ENCODE assay signal across 28 cellular contexts in the genomic region with DNA sequence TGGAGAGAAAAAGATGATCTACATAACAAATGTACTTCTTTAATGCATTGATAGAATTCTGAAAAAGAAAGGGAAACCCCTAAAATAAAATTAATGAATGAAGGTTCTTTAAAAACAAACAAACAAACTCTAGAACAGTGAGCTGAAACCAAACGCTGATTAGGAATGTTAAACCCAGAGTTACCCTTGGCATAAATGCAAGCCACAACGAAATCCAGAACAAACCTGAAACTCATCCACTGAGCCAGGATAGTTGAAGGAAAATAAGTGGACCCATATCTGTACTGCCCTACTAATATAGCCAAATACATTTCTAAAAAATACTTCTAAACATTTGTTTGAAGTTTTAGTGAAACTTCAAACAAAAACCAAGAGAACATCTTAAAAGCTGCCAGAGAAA.
"Had no signal": no experiment of that assay in that cellular context is flagged by ENCODE, and none has a peak within 500 bp of the region (broad histone marks: within the 10 kb centered on the region; RNA-seq: fewer than 3 reads in every experiment).

No MANE protein-coding gene starts in this region.

- H3K27ac ChIP-seq: adrenal gland, ascending aorta, cardiac muscle cell, VCaP had no signal

- ATAC-seq: activated CD8-positive, alpha-beta T cell treated with anti-CD3 and anti-CD28 coated beads for 36 hours; activated naive CD8-positive, alpha-beta T cell treated with anti-CD3 and anti-CD28 coated beads, Interleukin-2, amount 50 U/mL, for 24 hours had no signal

- H3K36me3 ChIP-seq: adrenal gland, ascending aorta, cardiac muscle cell had no signal

- H3K9me3 ChIP-seq: adrenal gland, ascending aorta had no signal

- DNase-seq: activated B cell treated with CpG ODN at 0.5 μM for 24 hours; activated CD4-positive, alpha-beta memory T cell treated with anti-CD3 and anti-CD28 coated beads for 36 hours; activated CD4-positive, alpha-beta T cell treated with anti-CD3 and anti-CD28 coated beads for 4 hours; activated CD4-positive, alpha-beta T cell treated with anti-CD3 and anti-CD28 coated beads, Interleukin-2, amount 10 ng/mL, durations not matched to agents 24 days and 14 days; activated CD4-positive, alpha-beta T cell treated with anti-CD3 and anti-CD28 coated beads, Interleukin-2, amount 50 U/mL, for 1 hour; activated CD4-positive, alpha-beta T cell treated with anti-CD3 and anti-CD28 coated beads, Interleukin-2, amount 50 U/mL, for 4 hours; activated CD4-positive, CD25-positive, alpha-beta regulatory T cell treated with anti-CD3 and anti-CD28 coated beads, Interleukin-2, amount 50 U/mL, for 72 hours; activated CD8-positive, alpha-beta memory T cell treated with anti-CD3 and anti-CD28 coated beads, Interleukin-2, amount 50 U/mL, for 48 hours; activated CD8-positive, alpha-beta T cell treated with anti-CD3 and anti-CD28 coated beads for 36 hours; activated effector memory CD4-positive, alpha-beta T cell treated with Interleukin-2 at 50 U/mL for 16 hours; activated gamma-delta T cell; activated naive CD4-positive, alpha-beta T cell treated with anti-CD3 and anti-CD28 coated beads, Interleukin-2, amount 10 ng/mL, durations not matched to agents 7 days and 5 days; activated naive CD4-positive, alpha-beta T cell treated with Interleukin-2 at 50 U/mL for 16 hours; activated naive CD8-positive, alpha-beta T cell treated with anti-CD3 and anti-CD28 coated beads, Interleukin-2, amount 10 ng/mL, durations not matched to agents 7 days and 5 days; activated naive CD8-positive, alpha-beta T cell treated with anti-CD3 and anti-CD28 coated beads, Interleukin-2, amount 50 U/mL, for 24 hours; activated T-cell treated with anti-CD3 and anti-CD28 coated beads, Interleukin-2, amount 50 U/mL, for 24 hours; activated T-cell treated with anti-CD3 and anti-CD28 coated beads, Interleukin-2, amount 50 U/mL, for 48 hours; adrenal gland; amniotic stem cell; anterior cingulate cortex; caudate nucleus; SW 1271; T-helper 1 cell; T-helper 2 cell; T-helper 9 cell had no signal

- H3K27me3 ChIP-seq: adrenal gland, ascending aorta, cardiac muscle cell had no signal

- H3K4me3 ChIP-seq: adrenal gland, ascending aorta, cardiac muscle cell had no signal

- H3K4me1 ChIP-seq: adrenal gland, ascending aorta had no signal
